Comparison of ENCODE assay signal across 15 cellular contexts in genomic region chr11:133830931-133831907, GRCh38. TPM values are rescaled to one million over a fixed set of nuclear protein-coding genes. Genes with fewer than 3 reads are reported as not detected.
DNase-seq lines count a peak whose midpoint lies in the region; ATAC-seq and TF ChIP-seq lines count a peak whose summit lies in the region.
"Had no signal": no experiment of that assay in that cellular context is flagged by ENCODE, and none has a peak within 500 bp of the region (broad histone marks: within the 10 kb centered on the region; RNA-seq: fewer than 3 reads in every experiment).

No MANE protein-coding gene starts in this region.

- H3K4me1 ChIP-seq in heart left ventricle (peaks cover 0 to 6% (median 0%) of the 10 kb centered on the region in 12 donors), right cardiac atrium (ENCODE audit: control insufficient read depth, insufficient read depth, low read length) (no peaks in the 10 kb centered on the region), esophagus muscularis mucosa (peaks cover 0 to 13% (median 0%) of the 10 kb centered on the region in 4 donors), mucosa of descending colon (ENCODE audit: low read depth) (no peaks in the 10 kb centered on the region)
- H3K4me1 ChIP-seq: transverse colon had no signal

- intact Hi-C loops in heart left ventricle (cut with DNase I) (loop anchor here in 4 of 10 donors (5.0 to 10.0 kb wide), 3 partner anchors 306 to 749 kb away; no protein-coding TSS in a partner anchor), right cardiac atrium (cut with DNase I) (loop anchor here in 3 of 4 donors (5.0 to 10.0 kb wide), 2 partner anchors 696 to 749 kb away; no protein-coding TSS in a partner anchor), esophagus muscularis mucosa (cut with DNase I) (loop anchor here (5.0 kb wide), 1 partner anchor 749 kb away; no protein-coding TSS in a partner anchor), mucosa of descending colon (cut with DNase I, micrococcal nuclease) (loop anchor here in 1 of 2 donors (5.0 kb wide), 1 partner anchor 749 kb away; no protein-coding TSS in a partner anchor)

- no peak overlapping the region for H3K4me3 ChIP-seq in heart left ventricle
- no peak overlapping the region for H3K4me3 ChIP-seq in right cardiac atrium (ENCODE audit: low read length)
- H3K4me3 ChIP-seq in esophagus muscularis mucosa: no peak overlapping the region
- no peak overlapping the region for H3K4me3 ChIP-seq in mucosa of descending colon
- H3K4me3 ChIP-seq: transverse colon had no signal

- no peaks in the 10 kb centered on the region for H3K36me3 Mint-ChIP-seq in type B pancreatic cell

- TF ChIP-seq EP300 in esophagus muscularis mucosa (IDR thresholded peaks at IDR 0.05): no peak

- H3K27me3 ChIP-seq in heart left ventricle: peaks cover 0 to 13% (median 0%) of the 10 kb centered on the region in 9 donors
- H3K27me3 ChIP-seq in right cardiac atrium (ENCODE audit: control insufficient read depth, insufficient read depth): no peaks in the 10 kb centered on the region
- peaks cover 0 to 22% (median 9%) of the 10 kb centered on the region in 4 donors for H3K27me3 ChIP-seq in esophagus muscularis mucosa
- H3K27me3 ChIP-seq: transverse colon had no signal

- no peak for DNase-seq in heart left ventricle
- DNase-seq in right cardiac atrium: no peak
- peak; percentile 40 to 84 for DNase-seq in NCI-H526 (lab: John Stamatoyannopoulos, UW)
- peak; percentile 86 for DNase-seq in esophagus muscularis mucosa (ENCODE audit: extremely low spot score)
- no peak for DNase-seq in type B pancreatic cell (ENCODE audit: extremely low spot score, unreplicated experiment)
- no peak for DNase-seq in COLO829 (ENCODE audit: low spot score)
- DNase-seq in mucosa of descending colon: no peak
- DNase-seq: effector CD8-positive, alpha-beta T cell; hippocampal formation; transverse colon had no signal

- ATAC-seq in heart left ventricle (peak in 1 of 4 donors; percentile 37), right cardiac atrium (no peak), mucosa of descending colon (no peak), GM18498 (IDR thresholded peaks at IDR 0.05; ENCODE audit: unreplicated experiment) (no peak)

- no peaks in the 10 kb centered on the region for H3K36me3 ChIP-seq in heart left ventricle
- H3K36me3 ChIP-seq in esophagus muscularis mucosa: no peaks in the 10 kb centered on the region
- no peaks in the 10 kb centered on the region for H3K36me3 ChIP-seq in mucosa of descending colon (ENCODE audit: low read depth)
- H3K36me3 ChIP-seq: transverse colon had no signal

- H3K9me3 ChIP-seq in heart left ventricle (no peaks in the 10 kb centered on the region), right cardiac atrium (ENCODE audit: control insufficient read depth, low read length) (no peaks in the 10 kb centered on the region), esophagus muscularis mucosa (no peaks in the 10 kb centered on the region), mucosa of descending colon (no peaks in the 10 kb centered on the region)
- H3K9me3 ChIP-seq: transverse colon had no signal

- TF ChIP-seq CTCF in heart left ventricle (IDR thresholded peaks at IDR 0.05) (peak in 7 of 12 donors; percentile 17 to 42 (median 27)), esophagus muscularis mucosa (IDR thresholded peaks at IDR 0.05) (no peak), type B pancreatic cell (conservative IDR thresholded peaks at IDR 0.05) (peak; percentile 73), mucosa of descending colon (IDR thresholded peaks at IDR 0.05) (no peak)

- H3K27ac Mint-ChIP-seq in type B pancreatic cell: no peak overlapping the region

- no peak overlapping the region for H3K27ac ChIP-seq in heart left ventricle
- no peak overlapping the region for H3K27ac ChIP-seq in right cardiac atrium (ENCODE audit: low read length)
- no peak overlapping the region for H3K27ac ChIP-seq in esophagus muscularis mucosa (replicated peaks in 1 of 4)
- H3K27ac ChIP-seq: transverse colon had no signal

- H3K9me3 Mint-ChIP-seq in type B pancreatic cell: no peaks in the 10 kb centered on the region

- peak overlapping the region; percentile 28 for H3K4me3 Mint-ChIP-seq in type B pancreatic cell

- peaks cover 31% of the 10 kb centered on the region for H3K27me3 Mint-ChIP-seq in type B pancreatic cell

- TF ChIP-seq POLR2A in heart left ventricle (IDR thresholded peaks at IDR 0.05): no peak
- no peak for TF ChIP-seq POLR2A in esophagus muscularis mucosa (IDR thresholded peaks at IDR 0.05; ENCODE audit: low read depth)

- 79 to 80% (median 80%) methylated on average over 8 of the region's 8 CpGs for WGBS in heart left ventricle, 4 donors
- WGBS in right cardiac atrium: 74% methylated on average over 8 of the region's 8 CpGs
- WGBS in esophagus muscularis mucosa: 81% methylated on average over 8 of the region's 8 CpGs

- H3K4me1 Mint-ChIP-seq in type B pancreatic cell (ENCODE audit: unreplicated experiment): peaks cover 3% of the 10 kb centered on the region

RNA-seq across cellular contexts. Expression of gene SPATA19, which starts 14.1 kb away (rescaled TPM):
- total RNA-seq in heart left ventricle (not detected), right cardiac atrium (not detected), esophagus muscularis mucosa (not detected), type B pancreatic cell (ENCODE audit: low replicate concordance) (not detected in 2 replicates), mucosa of descending colon (not detected)
- polyA plus RNA-seq in heart left ventricle (not detected), right cardiac atrium (not detected)
- total RNA-seq: mononuclear cell, NCI-H460, skeletal muscle tissue, transverse colon had no signal
- polyA plus RNA-seq: adipose tissue had no signal

Comparison
In these comparisons a context has a peak if more than half of its experiments do, and no peak if none do; other contexts are left out.
1. DNase-seq: peak in NCI-H526 (2 of 2) and esophagus muscularis mucosa (single experiment); none in heart left ventricle (0 of 5), right cardiac atrium (0 of 3), type B pancreatic cell (single experiment), COLO829 (single experiment) and mucosa of descending colon (0 of 3).
2. CTCF ChIP-seq: peak in heart left ventricle (7 of 12) and type B pancreatic cell (single experiment); none in esophagus muscularis mucosa (0 of 3) and mucosa of descending colon (single experiment).